Comparison of ENCODE assay signal across 1 cellular context in the genomic region with DNA sequence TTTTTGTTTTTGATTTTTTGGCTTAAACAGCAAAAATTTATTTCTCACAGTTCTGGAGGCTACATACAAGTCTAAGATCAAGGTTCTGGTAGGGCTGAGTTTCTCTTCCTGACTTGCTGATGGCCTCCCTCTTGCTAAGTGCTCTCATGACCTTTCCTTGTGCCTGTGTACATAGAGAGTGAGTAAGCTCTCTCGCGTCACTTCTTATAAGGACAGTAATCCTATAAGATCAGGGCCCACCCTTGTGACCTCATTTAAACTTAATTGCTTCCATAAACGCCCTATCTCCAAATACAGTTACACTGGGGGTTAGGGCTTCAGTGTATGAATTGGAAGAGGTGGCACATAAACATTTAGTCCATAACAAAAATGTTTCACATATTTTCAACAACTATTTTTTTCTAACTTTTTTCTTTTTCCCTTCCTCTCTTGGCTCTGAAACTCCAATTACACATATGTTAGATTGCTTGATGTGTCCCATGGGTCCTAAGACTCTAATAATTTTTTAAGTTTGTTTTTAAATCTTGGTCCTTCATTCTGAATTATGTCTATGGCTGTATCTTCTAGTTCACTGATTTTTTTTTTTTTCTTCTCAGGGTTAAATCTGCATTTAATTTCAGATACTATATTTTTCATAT.
A peak's percentile ranks its signal among the peaks of the same experiment; 100 is the strongest.
TF ChIP-seq lines count a peak whose summit lies in the region.

No MANE protein-coding gene starts in this region.

TF ChIP-seq in K562, 482 proteins besides CTCF, POLR2A, EP300 and RAD21 (continues in another document):
- TF ChIP-seq GTF3C2 (IDR thresholded peaks at IDR 0.05; ENCODE audit: borderline replicate concordance, extremely low read depth, insufficient read length) (no peak), ZNF445 (CRISPR knock-in tag; IDR thresholded peaks at IDR 0.05; ENCODE audit: low read depth) (no peak), RCOR1 (IDR thresholded peaks at IDR 0.05; ENCODE audit: borderline replicate concordance in 1 of 2, low read depth in 2 of 2, low read length in 2 of 2) (peak in 1 of 2 experiments; percentile 91; a peak in 2 of 4 replicates), ZNF79 (CRISPR knock-in tag; IDR thresholded peaks at IDR 0.05; ENCODE audit: low read depth) (no peak), GMEB1 (CRISPR knock-in tag; IDR thresholded peaks at IDR 0.05) (no peak), NCOA6 (IDR thresholded peaks at IDR 0.05) (no peak), MAFF (IDR thresholded peaks at IDR 0.05; ENCODE audit: low read length) (peak; percentile 28; the same call in 1 of the 2 replicates), NFIC (IDR thresholded peaks at IDR 0.05) (peak; percentile 43; the same call in 1 of the 2 replicates), POLR3G (IDR thresholded peaks at IDR 0.05; ENCODE audit: extremely low read depth, insufficient read length, insufficient replicate concordance) (no peak), ZNF561 (CRISPR knock-in tag; conservative IDR thresholded peaks at IDR 0.05) (no peak), ZNF143 (CRISPR knock-in tag; IDR thresholded peaks at IDR 0.05) (no peak), NR4A1 (CRISPR knock-in tag; IDR thresholded peaks at IDR 0.05) (no peak), NR4A1 (tag; IDR thresholded peaks at IDR 0.05) (peak; percentile 99), SREBF1 (IDR thresholded peaks at IDR 0.05; ENCODE audit: borderline replicate concordance, low read depth, low read length) (no peak), FOXK1 (CRISPR knock-in tag; IDR thresholded peaks at IDR 0.05; ENCODE audit: borderline replicate concordance) (0 out of 2 replicates have a peak, but pooled peaks have one; percentile 30), AFF1 (IDR thresholded peaks at IDR 0.05; ENCODE audit: low read depth in 1 of 2, partially characterized antibody in 2 of 2) (peak; percentile 45 to 71), ZNF717 (CRISPR knock-in tag; IDR thresholded peaks at IDR 0.05) (no peak), MXI1 (IDR thresholded peaks at IDR 0.05; ENCODE audit: low read depth, low read length) (no peak), HIVEP1 (CRISPR knock-in tag; IDR thresholded peaks at IDR 0.05) (no peak), NCOA2 (IDR thresholded peaks at IDR 0.05; ENCODE audit: partially characterized antibody in 2 of 2) (peak in 1 of 2 experiments; percentile 62), HDAC1 (IDR thresholded peaks at IDR 0.05) (peak in 1 of 2 experiments; percentile 64; a peak in 1 of 4 replicates), TAL1 (IDR thresholded peaks at IDR 0.05) (peak; percentile 79), E2F8 (IDR thresholded peaks at IDR 0.05; ENCODE audit: low read depth, partially characterized antibody) (peak; percentile 17), KDM1A (IDR thresholded peaks at IDR 0.05) (peak; percentile 88 to 90), TFE3 (CRISPR knock-in tag; IDR thresholded peaks at IDR 0.05) (no peak), WHSC1 (IDR thresholded peaks at IDR 0.05; ENCODE audit: low read length) (no peak), ZNF253 (CRISPR knock-in tag; conservative IDR thresholded peaks at IDR 0.05) (no peak), E2F3 (CRISPR knock-in tag; IDR thresholded peaks at IDR 0.05) (no peak), SMARCA4 (IDR thresholded peaks at IDR 0.05) (peak; percentile 92), HDAC3 (IDR thresholded peaks at IDR 0.05; ENCODE audit: borderline replicate concordance, partially characterized antibody) (peak; percentile 77), HOXB6 (CRISPR knock-in tag; IDR thresholded peaks at IDR 0.05; ENCODE audit: borderline replicate concordance) (no peak), HNRNPH1 (optimal IDR thresholded peaks at IDR 0.05; ENCODE audit: low read depth, low read length) (no peak), EGR1 (conservative IDR thresholded peaks at IDR 0.05) (no peak), ZNF444 (CRISPR knock-in tag; IDR thresholded peaks at IDR 0.05) (no peak), SMAD2 (IDR thresholded peaks at IDR 0.05; ENCODE audit: low read depth, low read length) (no peak)
- TF ChIP-seq, protein P1, sequence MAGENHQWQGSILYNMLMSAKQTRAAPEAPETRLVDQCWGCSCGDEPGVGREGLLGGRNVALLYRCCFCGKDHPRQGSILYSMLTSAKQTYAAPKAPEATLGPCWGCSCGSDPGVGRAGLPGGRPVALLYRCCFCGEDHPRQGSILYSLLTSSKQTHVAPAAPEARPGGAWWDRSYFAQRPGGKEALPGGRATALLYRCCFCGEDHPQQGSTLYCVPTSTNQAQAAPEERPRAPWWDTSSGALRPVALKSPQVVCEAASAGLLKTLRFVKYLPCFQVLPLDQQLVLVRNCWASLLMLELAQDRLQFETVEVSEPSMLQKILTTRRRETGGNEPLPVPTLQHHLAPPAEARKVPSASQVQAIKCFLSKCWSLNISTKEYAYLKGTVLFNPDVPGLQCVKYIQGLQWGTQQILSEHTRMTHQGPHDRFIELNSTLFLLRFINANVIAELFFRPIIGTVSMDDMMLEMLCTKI (IDR thresholded peaks at IDR 0.05; ENCODE audit: partially characterized antibody): no peak
- TF ChIP-seq, protein P2, sequence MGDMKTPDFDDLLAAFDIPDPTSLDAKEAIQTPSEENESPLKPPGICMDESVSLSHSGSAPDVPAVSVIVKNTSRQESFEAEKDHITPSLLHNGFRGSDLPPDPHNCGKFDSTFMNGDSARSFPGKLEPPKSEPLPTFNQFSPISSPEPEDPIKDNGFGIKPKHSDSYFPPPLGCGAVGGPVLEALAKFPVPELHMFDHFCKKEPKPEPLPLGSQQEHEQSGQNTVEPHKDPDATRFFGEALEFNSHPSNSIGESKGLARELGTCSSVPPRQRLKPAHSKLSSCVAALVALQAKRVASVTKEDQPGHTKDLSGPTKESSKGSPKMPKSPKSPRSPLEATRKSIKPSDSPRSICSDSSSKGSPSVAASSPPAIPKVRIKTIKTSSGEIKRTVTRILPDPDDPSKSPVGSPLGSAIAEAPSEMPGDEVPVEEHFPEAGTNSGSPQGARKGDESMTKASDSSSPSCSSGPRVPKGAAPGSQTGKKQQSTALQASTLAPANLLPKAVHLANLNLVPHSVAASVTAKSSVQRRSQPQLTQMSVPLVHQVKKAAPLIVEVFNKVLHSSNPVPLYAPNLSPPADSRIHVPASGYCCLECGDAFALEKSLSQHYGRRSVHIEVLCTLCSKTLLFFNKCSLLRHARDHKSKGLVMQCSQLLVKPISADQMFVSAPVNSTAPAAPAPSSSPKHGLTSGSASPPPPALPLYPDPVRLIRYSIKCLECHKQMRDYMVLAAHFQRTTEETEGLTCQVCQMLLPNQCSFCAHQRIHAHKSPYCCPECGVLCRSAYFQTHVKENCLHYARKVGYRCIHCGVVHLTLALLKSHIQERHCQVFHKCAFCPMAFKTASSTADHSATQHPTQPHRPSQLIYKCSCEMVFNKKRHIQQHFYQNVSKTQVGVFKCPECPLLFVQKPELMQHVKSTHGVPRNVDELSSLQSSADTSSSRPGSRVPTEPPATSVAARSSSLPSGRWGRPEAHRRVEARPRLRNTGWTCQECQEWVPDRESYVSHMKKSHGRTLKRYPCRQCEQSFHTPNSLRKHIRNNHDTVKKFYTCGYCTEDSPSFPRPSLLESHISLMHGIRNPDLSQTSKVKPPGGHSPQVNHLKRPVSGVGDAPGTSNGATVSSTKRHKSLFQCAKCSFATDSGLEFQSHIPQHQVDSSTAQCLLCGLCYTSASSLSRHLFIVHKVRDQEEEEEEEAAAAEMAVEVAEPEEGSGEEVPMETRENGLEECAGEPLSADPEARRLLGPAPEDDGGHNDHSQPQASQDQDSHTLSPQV (IDR thresholded peaks at IDR 0.05): peak; percentile 100
- TF ChIP-seq, protein P3, sequence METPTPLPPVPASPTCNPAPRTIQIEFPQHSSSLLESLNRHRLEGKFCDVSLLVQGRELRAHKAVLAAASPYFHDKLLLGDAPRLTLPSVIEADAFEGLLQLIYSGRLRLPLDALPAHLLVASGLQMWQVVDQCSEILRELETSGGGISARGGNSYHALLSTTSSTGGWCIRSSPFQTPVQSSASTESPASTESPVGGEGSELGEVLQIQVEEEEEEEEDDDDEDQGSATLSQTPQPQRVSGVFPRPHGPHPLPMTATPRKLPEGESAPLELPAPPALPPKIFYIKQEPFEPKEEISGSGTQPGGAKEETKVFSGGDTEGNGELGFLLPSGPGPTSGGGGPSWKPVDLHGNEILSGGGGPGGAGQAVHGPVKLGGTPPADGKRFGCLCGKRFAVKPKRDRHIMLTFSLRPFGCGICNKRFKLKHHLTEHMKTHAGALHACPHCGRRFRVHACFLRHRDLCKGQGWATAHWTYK (CRISPR knock-in tag; IDR thresholded peaks at IDR 0.05): 0 out of 2 replicates have a peak, but pooled peaks have one; percentile 37
